9 cellular contexts compared by ENCODE assay signal in genomic region chr4:152014280-152014679, GRCh38.
DNase-seq lines count a peak whose midpoint lies in the region; ATAC-seq and TF ChIP-seq lines count a peak whose summit lies in the region.
"Had no signal": no experiment of that assay in that cellular context is flagged by ENCODE, and none has a peak within 500 bp of the region (broad histone marks: within the 10 kb centered on the region; RNA-seq: fewer than 3 reads in every experiment).

No MANE protein-coding gene starts in this region.

- in situ Hi-C loops in brain microvascular endothelial cell (cut with HindIII; ENCODE audit: low pct_ligation_motif_present, low sequenced_read_pairs), result no loop called here

- H3K27me3 ChIP-seq in gastroesophageal sphincter (no peaks in the 10 kb centered on the region), brain microvascular endothelial cell (replicated peaks) (no peaks in the 10 kb centered on the region)
- H3K27me3 ChIP-seq: right lobe of liver had no signal

- DNase-seq in activated CD4-positive, CD25-positive, alpha-beta regulatory T cell treated with anti-CD3 and anti-CD28 coated beads, Interleukin-2, amount 50 U/mL, for 72 hours, result peak; percentile 41
- DNase-seq in stimulated activated CD4-positive, alpha-beta T cell treated with anti-CD3 and anti-CD28 coated beads, Interleukin-12 subunit alpha, Interleukin-12 subunit beta, amount 100 ng/mL, for 48 hours (ENCODE audit: low read depth in 2 of 3, low spot score in 1 of 3), result peak; percentile 1 to 28 (median 20)
- DNase-seq in AG08395 (ENCODE audit: low spot score), result no peak
- no peak for DNase-seq in brain microvascular endothelial cell
- DNase-seq in HCEC 1CT, result no peak
- DNase-seq: right lobe of liver had no signal

- TF ChIP-seq CTCF in gastroesophageal sphincter (IDR thresholded peaks at IDR 0.05) (no peak), brain microvascular endothelial cell (IDR thresholded peaks at IDR 0.05; ENCODE audit: low read depth, low read length, missing control alignments) (no peak)

- TF ChIP-seq EP300 in gastroesophageal sphincter (IDR thresholded peaks at IDR 0.05), result no peak

- WGBS in gastroesophageal sphincter (ENCODE audit: low coverage in 1 of 2), 2 donors, result 33 to 48% methylated on average over 2 to 3 of the region's 3 CpGs

- no peak overlapping the region for H3K4me3 ChIP-seq in gastroesophageal sphincter
- no peak overlapping the region for H3K4me3 ChIP-seq in brain microvascular endothelial cell (ENCODE audit: low read depth, low read length)
- H3K4me3 ChIP-seq: right lobe of liver had no signal

- H3K36me3 ChIP-seq in gastroesophageal sphincter (no peaks in the 10 kb centered on the region), brain microvascular endothelial cell (replicated peaks) (no peaks in the 10 kb centered on the region)
- H3K36me3 ChIP-seq: right lobe of liver had no signal

- H3K9me3 ChIP-seq in gastroesophageal sphincter, result no peaks in the 10 kb centered on the region
- H3K9me3 ChIP-seq: right lobe of liver had no signal

- no peak overlapping the region for H3K27ac ChIP-seq in gastroesophageal sphincter
- H3K27ac ChIP-seq in brain microvascular endothelial cell, result no peak overlapping the region
- H3K27ac ChIP-seq: right lobe of liver had no signal

- H3K4me1 ChIP-seq in gastroesophageal sphincter, result peaks cover 0 to 17% (median 0%) of the 10 kb centered on the region in 3 donors
- H3K4me1 ChIP-seq: right lobe of liver had no signal

- peak; percentile 87 for ATAC-seq in GM19023 (IDR thresholded peaks at IDR 0.05; ENCODE audit: unreplicated experiment)
- peak; percentile 88 for ATAC-seq in HG02981 (IDR thresholded peaks at IDR 0.05; ENCODE audit: unreplicated experiment)
- no peak for ATAC-seq in gastroesophageal sphincter

- no peak for TF ChIP-seq POLR2A in gastroesophageal sphincter (IDR thresholded peaks at IDR 0.05)

Comparison
In these comparisons a context has a peak if more than half of its experiments do, and no peak if none do; other contexts are left out.
1. DNase-seq: peak in activated CD4-positive, CD25-positive, alpha-beta regulatory T cell treated with anti-CD3 and anti-CD28 coated beads, Interleukin-2, amount 50 U/mL, for 72 hours (single experiment) and stimulated activated CD4-positive, alpha-beta T cell treated with anti-CD3 and anti-CD28 coated beads, Interleukin-12 subunit alpha, Interleukin-12 subunit beta, amount 100 ng/mL, for 48 hours (3 of 3); none in AG08395 (single experiment), brain microvascular endothelial cell (single experiment) and HCEC 1CT (single experiment).